Comparison of ENCODE assay signal across 17 cellular contexts in the genomic region with DNA sequence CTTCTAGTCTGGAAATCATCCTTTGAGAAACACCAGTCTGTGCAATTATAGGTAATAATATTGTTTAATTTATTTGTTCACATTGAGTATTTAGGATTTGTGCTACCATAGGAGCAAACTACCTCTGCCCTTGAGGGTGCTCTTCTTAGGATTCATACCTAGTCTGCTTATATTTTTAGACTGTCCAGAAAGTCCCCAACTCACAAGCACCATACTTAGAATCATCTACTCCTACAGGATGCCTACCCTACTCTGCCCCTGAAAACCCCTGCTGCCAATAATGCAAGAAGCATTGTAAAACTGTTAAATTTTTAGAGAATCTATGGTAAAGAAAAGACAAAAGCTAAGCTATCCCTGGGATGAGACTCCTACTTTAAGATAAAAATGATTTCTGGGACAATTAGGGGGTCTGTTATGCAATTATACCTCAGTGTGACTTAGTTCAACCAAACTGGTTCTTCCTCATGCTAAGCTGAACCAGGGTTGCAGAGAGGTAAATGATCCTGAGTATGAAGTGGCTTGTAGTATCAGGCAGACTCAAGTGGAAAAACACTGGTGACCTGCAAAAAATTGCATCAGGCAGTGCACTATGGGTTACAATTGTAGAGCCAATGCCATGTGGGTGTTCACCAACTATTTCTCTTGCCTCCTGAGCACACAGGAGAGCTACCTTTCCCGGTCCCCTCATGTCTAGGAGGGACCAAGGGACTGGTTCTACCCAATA.
DNase-seq lines count a peak whose midpoint lies in the region; ATAC-seq, FAIRE-seq and TF ChIP-seq lines count a peak whose summit lies in the region.
"Had no signal": no experiment of that assay in that cellular context is flagged by ENCODE, and none has a peak within 500 bp of the region (broad histone marks: within the 10 kb centered on the region; RNA-seq: fewer than 3 reads in every experiment).

No MANE protein-coding gene starts in this region.

- no peaks in the 10 kb centered on the region for H3K27me3 ChIP-seq in CD4-positive, alpha-beta memory T cell (ENCODE audit: insufficient read depth, low read length)
- no peaks in the 10 kb centered on the region for H3K27me3 ChIP-seq in GM12878 (replicated peaks in 1 of 2; ENCODE audit: control insufficient read depth in 2 of 2, insufficient read depth in 2 of 2, low read length in 1 of 2)
- H3K27me3 ChIP-seq in neural progenitor cell = no peaks in the 10 kb centered on the region

- no peaks in the 10 kb centered on the region for H3K27me3 Mint-ChIP-seq in CD4-positive, alpha-beta memory T cell
- H3K27me3 Mint-ChIP-seq in neural progenitor cell (ENCODE audit: insufficient read depth, low read depth) = no peaks in the 10 kb centered on the region

- FAIRE-seq in GM12878 (lab: Jason Lieb, UNC) = no peak
- FAIRE-seq: D721Med had no signal

- no peak for TF ChIP-seq POLR2A in GM12878 (IDR thresholded peaks at IDR 0.05; ENCODE audit: low read depth, low read length)
- no peak for TF ChIP-seq POLR2A in GM18505 (IDR thresholded peaks at IDR 0.05; ENCODE audit: borderline replicate concordance, extremely low read depth, insufficient read depth, insufficient read length)

- intact Hi-C loops in CD4-positive, alpha-beta memory T cell (cut with micrococcal nuclease) = no loop called here
- intact Hi-C loops in GM12878 (cut with micrococcal nuclease; ENCODE audit: unreplicated experiment) = no loop called here

- peaks cover 6 to 9% of the 10 kb centered on the region in 2 donors for H3K36me3 Mint-ChIP-seq in CD4-positive, alpha-beta memory T cell
- H3K36me3 Mint-ChIP-seq in neural progenitor cell = peaks cover 3% of the 10 kb centered on the region

- H3K9me3 Mint-ChIP-seq in CD4-positive, alpha-beta memory T cell = no peaks in the 10 kb centered on the region
- no peaks in the 10 kb centered on the region for H3K9me3 Mint-ChIP-seq in neural progenitor cell

- H3K4me1 Mint-ChIP-seq in CD4-positive, alpha-beta memory T cell = peaks cover 40 to 82% (median 65%) of the 10 kb centered on the region in 4 donors
- peaks cover 23% of the 10 kb centered on the region for H3K4me1 Mint-ChIP-seq in neural progenitor cell

- TF ChIP-seq EP300 in GM12878 (IDR thresholded peaks at IDR 0.05; ENCODE audit: borderline replicate concordance in 1 of 2, control insufficient read depth in 1 of 2, low read depth in 2 of 2, low read length in 2 of 2) = no peak

- WGBS in GM12878 (ENCODE audit: insufficient coverage, insufficient replicate concordance, low lambda C conversion rate, missing lambda C conversion rate) = 92% methylated on average over 1 of the region's 1 CpG

- no peaks in the 10 kb centered on the region for H4K20me1 ChIP-seq in GM12878 (ENCODE audit: control insufficient read depth, insufficient read depth)
- no peaks in the 10 kb centered on the region for H4K20me1 ChIP-seq in neural progenitor cell (ENCODE audit: low read depth)

- RAD21 ChIA-PET in GM12878 (lab: Charles Lee; ENCODE audit: unreplicated experiment) = interaction anchor here (1.1 to 1.4 kb wide), 3 partner anchors 11 to 77 kb away, joined by 3 to 4 read pairs (median 3); no protein-coding TSS in a partner anchor

- H2AFZ ChIP-seq in GM12878 (ENCODE audit: control insufficient read depth, low read depth, low read length) (no peak overlapping the region), neural progenitor cell (replicated peaks) (no peak overlapping the region)

- H3K4me3 ChIP-seq in CD4-positive, alpha-beta memory T cell (ENCODE audit: low read length in 2 of 2) = no peak overlapping the region
- H3K4me3 ChIP-seq in GM12878 (no peak overlapping the region), neural progenitor cell (no peak overlapping the region)
- H3K4me3 ChIP-seq: SK-N-MC had no signal

- POLR2A ChIA-PET in CD4-positive, alpha-beta memory T cell (lab: Charles Lee; ENCODE audit: partially characterized antibody) = interaction anchor here (0.6 to 2.0 kb wide), 2 partner anchors 34 to 74 kb away, joined by 3 to 6 read pairs; no protein-coding TSS in a partner anchor
- POLR2A ChIA-PET in GM12878 (lab: Charles Lee) = interaction anchor here (0.5 to 1.0 kb wide), 4 partner anchors 9 to 213 kb away, joined by 3 read pairs; no protein-coding TSS in a partner anchor

- SMC1A ChIA-PET in GM12878 (lab: Charles Lee; ENCODE audit: uncharacterized antibody, unreplicated experiment) = interaction anchor here (0.9 to 7.0 kb wide), 9 partner anchors 11 to 212 kb away, joined by 3 to 89 read pairs (median 3); no protein-coding TSS in a partner anchor

- H3K4me2 ChIP-seq in GM12878 (ENCODE audit: control insufficient read depth, insufficient read depth) (peak overlapping the region; percentile 28), neural progenitor cell (no peak overlapping the region)

- no peak for TF ChIP-seq RAD21 in GM12878 (IDR thresholded peaks at IDR 0.05; ENCODE audit: insufficient read depth, low read depth, low read length)

- DNase-seq in CD4-positive, alpha-beta memory T cell = no peak
- DNase-seq in GM12878 (ENCODE audit: low read depth, low spot score) (no peak), neural progenitor cell (ENCODE audit: low spot score) (no peak), medulla oblongata (ENCODE audit: extremely low spot score) (no peak), ecto neural progenitor cell (ENCODE audit: low spot score) (no peak)
- DNase-seq: AML-193, GF-D8, KG1, NCI-H1092 treated with DMSO at 0.1 percent for 48 hours, NCI-H1694, NCI-H2107, NCI-H446 had no signal

- BruUV-seq in GM12878 (replicated peaks; lab: Mats Ljungman, UMichigan) = no TSS peak

- ATAC-seq in GM18909 (IDR thresholded peaks at IDR 0.05; ENCODE audit: poor library complexity, unreplicated experiment) = peak; percentile 44
- ATAC-seq in GM12878 = peak; percentile 63
- no peak for ATAC-seq in GM18505 (IDR thresholded peaks at IDR 0.05; ENCODE audit: unreplicated experiment)
- ATAC-seq: PC-3 had no signal

- no peak overlapping the region for H3K27ac ChIP-seq in CD4-positive, alpha-beta memory T cell (ENCODE audit: low read depth, low read length)
- peak overlapping the region; percentile 40 for H3K27ac ChIP-seq in GM12878 (ENCODE audit: control insufficient read depth, insufficient read depth)
- no peak overlapping the region for H3K27ac ChIP-seq in neural progenitor cell
- H3K27ac ChIP-seq: SK-N-MC had no signal

- in situ Hi-C loops in GM12878 (cut with MboI) = no loop called here

- no peak for TF ChIP-seq CTCF in GM12878 (IDR thresholded peaks at IDR 0.05 in 2 of 3, conservative IDR thresholded peaks at IDR 0.05 in 1 of 3; ENCODE audit: control insufficient read depth in 2 of 3, extremely low read depth in 1 of 3, insufficient read depth in 1 of 3, low read depth in 3 of 3, low read length in 3 of 3)
- no peak for TF ChIP-seq CTCF in neural progenitor cell (IDR thresholded peaks at IDR 0.05)

- H3K4me1 ChIP-seq in CD4-positive, alpha-beta memory T cell (ENCODE audit: insufficient read depth, low read length) = peaks cover 56% of the 10 kb centered on the region
- H3K4me1 ChIP-seq in GM12878 (ENCODE audit: control insufficient read depth, insufficient read depth, low read length) (peaks cover 40% of the 10 kb centered on the region), neural progenitor cell (peaks cover 22% of the 10 kb centered on the region)

- H3K9ac ChIP-seq in GM12878 (ENCODE audit: control insufficient read depth, insufficient read depth, low read length) = no peak overlapping the region
- H3K9ac ChIP-seq in neural progenitor cell = no peak overlapping the region

- no peaks in the 10 kb centered on the region for H3F3A ChIP-seq in neural progenitor cell (ENCODE audit: low read depth)

- H3K27ac Mint-ChIP-seq in CD4-positive, alpha-beta memory T cell = peak overlapping the region in 4 of 7 donors; percentile 3 to 51 (median 26)
- H3K27ac Mint-ChIP-seq in neural progenitor cell = peak overlapping the region; percentile 75

- CTCF ChIA-PET in CD4-positive, alpha-beta memory T cell (lab: Charles Lee; ENCODE audit: partially characterized antibody) = interaction anchor here (1.1 to 4.0 kb wide), 5 partner anchors 9 to 239 kb away, joined by 3 to 36 read pairs (median 4); no protein-coding TSS in a partner anchor
- CTCF ChIA-PET in GM12878 (lab: Yijun Ruan, JAX) = interaction anchor here (0.9 to 1.3 kb wide), 4 partner anchors 11 to 240 kb away, joined by 3 to 4 read pairs (median 3); no protein-coding TSS in a partner anchor

- peak overlapping the region in 1 of 8 donors; percentile 20 for H3K4me3 Mint-ChIP-seq in CD4-positive, alpha-beta memory T cell
- H3K4me3 Mint-ChIP-seq in neural progenitor cell = no peak overlapping the region

- H3K36me3 ChIP-seq in CD4-positive, alpha-beta memory T cell (ENCODE audit: insufficient read depth, low read length) = no peaks in the 10 kb centered on the region
- H3K36me3 ChIP-seq in GM12878 (ENCODE audit: control insufficient read depth in 2 of 2, insufficient read depth in 2 of 2, low read length in 1 of 2) (no peaks in the 10 kb centered on the region), neural progenitor cell (no peaks in the 10 kb centered on the region)

- H3K9me3 ChIP-seq in CD4-positive, alpha-beta memory T cell (ENCODE audit: control insufficient read depth in 1 of 2, low read length in 2 of 2) = no peaks in the 10 kb centered on the region
- H3K9me3 ChIP-seq in GM12878 (replicated peaks; ENCODE audit: control insufficient read depth, insufficient read depth, low read length) = no peaks in the 10 kb centered on the region; the same call in 1 of the 3 replicates
- no peaks in the 10 kb centered on the region for H3K9me3 ChIP-seq in neural progenitor cell (ENCODE audit: low read depth)

- peaks cover 93% of the 10 kb centered on the region for H3K79me2 ChIP-seq in GM12878 (ENCODE audit: control insufficient read depth, insufficient read depth, low read length)
- H3K79me2 ChIP-seq in neural progenitor cell (ENCODE audit: low read depth) = no peaks in the 10 kb centered on the region

TF ChIP-seq in GM12878, 131 proteins besides CTCF, POLR2A, EP300 and RAD21 (continues in another document):
- TF ChIP-seq ETV6 (conservative IDR thresholded peaks at IDR 0.05 in 1 of 2, IDR thresholded peaks at IDR 0.05 in 1 of 2; ENCODE audit: borderline replicate concordance in 1 of 2, low read depth in 1 of 2) (no peak), SRF (IDR thresholded peaks at IDR 0.05; ENCODE audit: low read depth in 2 of 2, low read length in 2 of 2) (no peak), ATF7 (IDR thresholded peaks at IDR 0.05; ENCODE audit: low read depth) (no peak), NR2F1 (conservative IDR thresholded peaks at IDR 0.05) (no peak)
- TF ChIP-seq, protein P1, sequence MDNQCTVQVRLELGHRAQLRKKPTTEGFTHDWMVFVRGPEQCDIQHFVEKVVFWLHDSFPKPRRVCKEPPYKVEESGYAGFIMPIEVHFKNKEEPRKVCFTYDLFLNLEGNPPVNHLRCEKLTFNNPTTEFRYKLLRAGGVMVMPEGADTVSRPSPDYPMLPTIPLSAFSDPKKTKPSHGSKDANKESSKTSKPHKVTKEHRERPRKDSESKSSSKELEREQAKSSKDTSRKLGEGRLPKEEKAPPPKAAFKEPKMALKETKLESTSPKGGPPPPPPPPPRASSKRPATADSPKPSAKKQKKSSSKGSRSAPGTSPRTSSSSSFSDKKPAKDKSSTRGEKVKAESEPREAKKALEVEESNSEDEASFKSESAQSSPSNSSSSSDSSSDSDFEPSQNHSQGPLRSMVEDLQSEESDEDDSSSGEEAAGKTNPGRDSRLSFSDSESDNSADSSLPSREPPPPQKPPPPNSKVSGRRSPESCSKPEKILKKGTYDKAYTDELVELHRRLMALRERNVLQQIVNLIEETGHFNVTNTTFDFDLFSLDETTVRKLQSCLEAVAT (IDR thresholded peaks at IDR 0.05) = no peak
